ENCODE assay signal across 8 cellular contexts in the genomic region with DNA sequence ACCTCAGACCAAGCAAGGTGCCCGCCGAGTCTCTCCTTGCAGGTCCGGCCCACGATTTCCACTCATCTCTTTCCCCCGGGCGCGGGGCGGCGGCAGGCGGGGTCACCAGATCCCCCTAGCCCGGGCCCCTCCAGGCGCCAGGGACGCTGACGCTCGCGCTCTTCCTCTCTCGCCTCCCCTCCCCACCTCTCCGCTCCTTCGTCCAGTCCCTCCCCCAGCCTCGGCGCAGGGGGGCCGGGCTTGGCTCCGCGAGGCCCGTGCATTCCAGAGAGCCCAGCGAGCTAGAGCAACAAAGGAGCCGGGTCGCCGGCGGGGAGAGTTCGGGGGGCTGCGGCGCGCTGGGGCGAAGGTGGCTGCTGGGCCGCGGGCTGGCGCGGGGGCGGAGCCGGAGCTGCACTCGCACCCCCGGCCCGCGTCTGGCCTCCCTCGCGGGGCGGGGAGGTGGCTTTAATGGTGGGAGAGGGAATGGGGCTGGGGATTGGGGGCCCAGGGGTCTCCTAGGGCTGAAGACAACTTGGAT. TPM values are rescaled to one million over a fixed set of nuclear protein-coding genes. Genes with fewer than 3 reads are reported as not detected.
DNase-seq lines count a peak whose midpoint lies in the region; ATAC-seq and TF ChIP-seq lines count a peak whose summit lies in the region.

Gene SMO (plus strand): TSS at position 262 of the 520 bp plus-strand sequence. CDS start 519 bp downstream, outside the sequence.

- no peak for TF ChIP-seq POLR2A in esophagus squamous epithelium (IDR thresholded peaks at IDR 0.05)

- peaks cover 11 to 41% (median 27%) of the 10 kb centered on the region in 10 experiments; a peak in 19 of 20 replicates for H3K4me1 ChIP-seq in BLaER1 treated with 17β-estradiol and CSF1 and Interleukin-3, amounts not matched to agents 10 nM and 100 nM
- peaks cover 0 to 71% (median 37%) of the 10 kb centered on the region in 3 donors for H3K4me1 ChIP-seq in esophagus squamous epithelium

- no peaks in the 10 kb centered on the region for H3K36me3 Mint-ChIP-seq in naive B cell

- peak within 1 kb of the TSS; percentile 71 to 94 (median 86) for H3K4me3 Mint-ChIP-seq in naive B cell

- H4K20me1 ChIP-seq in BLaER1 treated with 17β-estradiol and CSF1 and Interleukin-3, amounts not matched to agents 10 nM and 100 nM: peaks cover 0 to 19% (median 0%) of the 10 kb centered on the region in 11 experiments; a peak in 5 of 22 replicates
- H4K20me1 ChIP-seq in SU-DHL-6 (ENCODE audit: low read depth, low read length): no peaks in the 10 kb centered on the region

- peak within 1 kb of the TSS; percentile 74 to 89 (median 83) for H3K4me3 ChIP-seq in BLaER1 treated with 17β-estradiol and CSF1 and Interleukin-3, amounts not matched to agents 10 nM and 100 nM
- peak within 1 kb of the TSS; percentile 32 for H3K4me3 ChIP-seq in SU-DHL-6 (ENCODE audit: insufficient read depth, low read length, poor library complexity, severe bottlenecking)
- H3K4me3 ChIP-seq in esophagus squamous epithelium: peak within 1 kb of the TSS; percentile 59 to 90 (median 74)

- H3K9me3 ChIP-seq in BLaER1 treated with 17β-estradiol and CSF1 and Interleukin-3, amounts not matched to agents 10 nM and 100 nM (replicated peaks in 1 of 11): no peaks in the 10 kb centered on the region
- H3K9me3 ChIP-seq in SU-DHL-6 (ENCODE audit: insufficient read depth, low read length) (no peaks in the 10 kb centered on the region), esophagus squamous epithelium (no peaks in the 10 kb centered on the region)

- no peaks in the 10 kb centered on the region for H3F3A ChIP-seq in SU-DHL-6 (ENCODE audit: insufficient read depth)

- H3K4me1 Mint-ChIP-seq in naive B cell: peaks cover 20 to 28% (median 20%) of the 10 kb centered on the region in 3 donors

- peak within 1 kb of the TSS; percentile 45 to 79 (median 71); a peak in 21 of 22 replicates for H3K27ac ChIP-seq in BLaER1 treated with 17β-estradiol and CSF1 and Interleukin-3, amounts not matched to agents 10 nM and 100 nM
- H3K27ac ChIP-seq in SU-DHL-6 (ENCODE audit: low read depth, low read length): no peak within 1 kb of the TSS
- peak within 1 kb of the TSS; percentile 47 to 71 (median 70) for H3K27ac ChIP-seq in esophagus squamous epithelium

- peaks cover 0 to 17% (median 0%) of the 10 kb centered on the region in 11 experiments; a peak in 3 of 22 replicates for H3K36me3 ChIP-seq in BLaER1 treated with 17β-estradiol and CSF1 and Interleukin-3, amounts not matched to agents 10 nM and 100 nM
- H3K36me3 ChIP-seq in SU-DHL-6 (ENCODE audit: low read length): no peaks in the 10 kb centered on the region
- no peaks in the 10 kb centered on the region for H3K36me3 ChIP-seq in esophagus squamous epithelium

- WGBS in esophagus squamous epithelium, 2 donors: 4% methylated on average over 4 of the region's 48 CpGs; no CpG with 5 or more reads in 1 of the 2 donors

- TF ChIP-seq CTCF in GM20000 (IDR thresholded peaks at IDR 0.05; ENCODE audit: extremely low read depth, missing control alignments): no peak
- no peak for TF ChIP-seq CTCF in SU-DHL-6 (IDR thresholded peaks at IDR 0.05; ENCODE audit: insufficient read depth, low read length, poor library complexity, severe bottlenecking)
- no peak for TF ChIP-seq CTCF in esophagus squamous epithelium (IDR thresholded peaks at IDR 0.05)

- peak within 1 kb of the TSS; percentile 56 for H2AFZ ChIP-seq in SU-DHL-6 (ENCODE audit: low read depth, low read length, severe bottlenecking)

- no peaks in the 10 kb centered on the region for H3K79me2 ChIP-seq in SU-DHL-6 (ENCODE audit: insufficient read depth, low read length)

- H3K27ac Mint-ChIP-seq in naive B cell: peak within 1 kb of the TSS in 5 of 6 donors; percentile 8 to 86 (median 75)

- peak; percentile 59 to 65 for ATAC-seq in naive B cell (ENCODE audit: low read depth in 2 of 2)
- no peak for ATAC-seq in GM21526 (IDR thresholded peaks at IDR 0.05; ENCODE audit: low FRiP score, unreplicated experiment)

- peaks cover 21 to 41% (median 38%) of the 10 kb centered on the region in 11 experiments for H3K27me3 ChIP-seq in BLaER1 treated with 17β-estradiol and CSF1 and Interleukin-3, amounts not matched to agents 10 nM and 100 nM
- H3K27me3 ChIP-seq in SU-DHL-6 (ENCODE audit: low read length) (no peaks in the 10 kb centered on the region), esophagus squamous epithelium (peaks cover 0 to 16% (median 0%) of the 10 kb centered on the region in 4 donors)

- intact Hi-C loops in esophagus squamous epithelium (cut with DNase I): no loop called here

- peaks cover 21 to 35% (median 34%) of the 10 kb centered on the region in 3 donors for H3K27me3 Mint-ChIP-seq in naive B cell

- no peaks in the 10 kb centered on the region for H3K9me2 ChIP-seq in SU-DHL-6 (replicated peaks; ENCODE audit: insufficient read depth, low read length)

- peak; percentile 79 for DNase-seq in GM20000 (ENCODE audit: low spot score)
- DNase-seq in esophagus squamous epithelium (lab: John Stamatoyannopoulos, UW): no peak
- DNase-seq in naive B cell: no peak
- DNase-seq in NCI-H345 (lab: John Stamatoyannopoulos, UW): no peak
- no peak for DNase-seq in RPMI8226

- H3K9ac ChIP-seq in BLaER1 treated with 17β-estradiol and CSF1 and Interleukin-3, amounts not matched to agents 10 nM and 100 nM: peak within 1 kb of the TSS; percentile 78 to 91 (median 83)
- peak within 1 kb of the TSS; percentile 25 for H3K9ac ChIP-seq in SU-DHL-6 (ENCODE audit: low read length)

- H3K9me3 Mint-ChIP-seq in naive B cell: no peaks in the 10 kb centered on the region

- peak within 1 kb of the TSS; percentile 93 to 99 (median 98) for H3K4me2 ChIP-seq in BLaER1 treated with 17β-estradiol and CSF1 and Interleukin-3, amounts not matched to agents 10 nM and 100 nM
- H3K4me2 ChIP-seq in SU-DHL-6 (ENCODE audit: low read depth, low read length, poor library complexity, severe bottlenecking): peak within 1 kb of the TSS; percentile 41

RNA-seq across cellular contexts. Expression of gene SMO, which starts in this region (rescaled TPM):
- 10 to 100 TPM in 3 of 4 donors, 1 to 10 TPM in 1; 9.2 to 18.4 (median 10.4) TPM for total RNA-seq in esophagus squamous epithelium
- under 1 TPM in 1 of 6 donors, not detected in 5; 0.14 TPM for polyA plus RNA-seq in naive B cell (ENCODE audit: low read depth in 6 of 6)

Comparison
In these comparisons a context has a peak if more than half of its experiments do, and no peak if none do; other contexts are left out.
1. Peak in ATAC-seq in naive B cell; RNA of the gene not detected or under 1 TPM.
2. H3K4me3 ChIP-seq: peak in every context shown above with its lines; median percentile 83 in BLaER1 treated with 17β-estradiol and CSF1 and Interleukin-3, amounts not matched to agents 10 nM and 100 nM; 74 in esophagus squamous epithelium; 32 in SU-DHL-6.